In genomic region chrX:147468600-147468999, GRCh38 we compare ENCODE assay signal across 11 cellular contexts.
"Had no signal": no experiment of that assay in that cellular context is flagged by ENCODE, and none has a peak within 500 bp of the region (broad histone marks: within the 10 kb centered on the region; RNA-seq: fewer than 3 reads in every experiment).

No MANE protein-coding gene starts in this region.

- H3K27ac Mint-ChIP-seq: HFFc6 had no signal

- H3K9ac ChIP-seq: GM23248, KMS-11 had no signal

- H2AFZ ChIP-seq: GM23248 had no signal

- H3K4me3 ChIP-seq: GM23248, HAP-1 had no signal

- DNase-seq: GM23248, GOT3, H7, HFFc6, IMR-90, Karpas-422, KBM-7 had no signal

- H3K4me1 ChIP-seq: HAP-1 had no signal

- H3K9me3 ChIP-seq: HAP-1 had no signal

- H3K36me3 ChIP-seq: HAP-1 had no signal

- H3K4me3 Mint-ChIP-seq: HFFc6 had no signal

- H3K27ac ChIP-seq: GM23248, HL-60, KMS-11 had no signal

- H3K4me2 ChIP-seq: KMS-11 had no signal

- ATAC-seq: HCT116 had no signal
